In genomic region chr5:171123417-171123816, GRCh38 we compare ENCODE assay signal across 37 cellular contexts.
"Had no signal": no experiment of that assay in that cellular context is flagged by ENCODE, and none has a peak within 500 bp of the region (broad histone marks: within the 10 kb centered on the region; RNA-seq: fewer than 3 reads in every experiment).

No MANE protein-coding gene starts in this region.

- H3K27me3 ChIP-seq: ascending aorta, cardiac muscle cell had no signal

- H3K27ac Mint-ChIP-seq: activated B cell treated with CpG ODN at 0.5 μM for 24 hours; activated CD4-positive, alpha-beta memory T cell treated with anti-CD3 and anti-CD28 coated beads for 36 hours; activated CD4-positive, alpha-beta T cell treated with anti-CD3 and anti-CD28 coated beads, Interleukin-2, amount 10 ng/mL, durations not matched to agents 24 days and 14 days; activated CD8-positive, alpha-beta T cell treated with anti-CD3 and anti-CD28 coated beads for 36 hours; activated naive CD4-positive, alpha-beta T cell treated with anti-CD3 and anti-CD28 coated beads for 36 hours; activated naive CD8-positive, alpha-beta T cell; activated naive CD8-positive, alpha-beta T cell treated with anti-CD3 and anti-CD28 coated beads, Interleukin-2, amount 10 ng/mL, durations not matched to agents 7 days and 5 days; activated naive CD8-positive, alpha-beta T cell treated with anti-CD3 and anti-CD28 coated beads, Interleukin-2, amount 50 U/mL, for 24 hours; activated T-cell treated with anti-CD3 and anti-CD28 coated beads, Interleukin-2, amount 50 U/mL, for 72 hours; activated T-helper 1 cell treated with anti-CD3 and anti-CD28 coated beads, Interleukin-12 subunit alpha, Interleukin-12 subunit beta, Interleukin-2, Interleukin-4 antibody, amounts not matched to agents 30 ng/mL and 10 ng/mL and 1 ng/mL, durations not matched to agents 14 hours and 24 hours and 36 hours; activated T-helper 17 cell treated with anti-CD3 and anti-CD28 coated beads, Interleukin-2, amount 50 U/mL, for 72 hours; brain; T-helper 1 cell treated with Interleukin-12 subunit alpha and Interleukin-12 subunit beta and Interleukin-4 antibody, amounts not matched to agents 30 μg/mL and 1 μg/mL, for 36 hours; T-helper 2 cell treated with Interferon-gamma antibody and Interleukin-4, amounts not matched to agents 5 μg/mL and 100 μg/mL, for 36 hours had no signal

- H3K9me3 Mint-ChIP-seq: activated B cell treated with CpG ODN at 0.5 μM for 24 hours; activated CD4-positive, alpha-beta T cell treated with anti-CD3 and anti-CD28 coated beads, Interleukin-2, amount 10 ng/mL, durations not matched to agents 24 days and 14 days; activated naive CD8-positive, alpha-beta T cell treated with anti-CD3 and anti-CD28 coated beads, Interleukin-2, amount 10 ng/mL, durations not matched to agents 7 days and 5 days; activated T-helper 1 cell treated with anti-CD3 and anti-CD28 coated beads, Interleukin-12 subunit alpha, Interleukin-12 subunit beta, Interleukin-2, Interleukin-4 antibody, amounts not matched to agents 30 ng/mL and 10 ng/mL and 1 ng/mL, durations not matched to agents 14 hours and 24 hours and 36 hours; central memory CD8-positive, alpha-beta T cell; T-helper 1 cell treated with Interleukin-12 subunit alpha and Interleukin-12 subunit beta and Interleukin-4 antibody, amounts not matched to agents 30 μg/mL and 1 μg/mL, for 36 hours; T-helper 2 cell treated with Interferon-gamma antibody and Interleukin-4, amounts not matched to agents 5 μg/mL and 100 μg/mL, for 36 hours had no signal

- DNase-seq: activated B cell treated with CpG ODN at 0.5 μM for 24 hours; activated CD4-positive, alpha-beta memory T cell treated with anti-CD3 and anti-CD28 coated beads for 36 hours; activated CD4-positive, alpha-beta T cell treated with anti-CD3 and anti-CD28 coated beads for 4 hours; activated CD4-positive, alpha-beta T cell treated with anti-CD3 and anti-CD28 coated beads, Interleukin-2, amount 10 ng/mL, durations not matched to agents 24 days and 14 days; activated CD4-positive, alpha-beta T cell treated with anti-CD3 and anti-CD28 coated beads, Interleukin-2, amount 50 U/mL, for 1 hour; activated CD4-positive, alpha-beta T cell treated with anti-CD3 and anti-CD28 coated beads, Interleukin-2, amount 50 U/mL, for 4 hours; activated CD4-positive, CD25-positive, alpha-beta regulatory T cell treated with anti-CD3 and anti-CD28 coated beads, Interleukin-2, amount 50 U/mL, for 72 hours; activated CD8-positive, alpha-beta memory T cell treated with anti-CD3 and anti-CD28 coated beads, Interleukin-2, amount 50 U/mL, for 4 hours; activated CD8-positive, alpha-beta T cell treated with anti-CD3 and anti-CD28 coated beads for 36 hours; activated effector memory CD4-positive, alpha-beta T cell treated with anti-CD3 and anti-CD28 coated beads, Interleukin-2, amount 50 U/mL, for 16 hours; activated gamma-delta T cell treated with Interleukin-2 at 50 U/mL for 16 hours; activated naive CD4-positive, alpha-beta T cell; activated naive CD4-positive, alpha-beta T cell treated with anti-CD3 and anti-CD28 coated beads for 36 hours; activated naive CD4-positive, alpha-beta T cell treated with anti-CD3 and anti-CD28 coated beads, Interleukin-2, amount 50 U/mL, for 16 hours; activated naive CD8-positive, alpha-beta T cell treated with anti-CD3 and anti-CD28 coated beads, Interleukin-2, amount 10 ng/mL, durations not matched to agents 7 days and 5 days; activated naive CD8-positive, alpha-beta T cell treated with anti-CD3 and anti-CD28 coated beads, Interleukin-2, amount 50 U/mL, for 24 hours; activated T-cell treated with anti-CD3 and anti-CD28 coated beads for 4 hours; activated T-cell treated with anti-CD3 and anti-CD28 coated beads, Interleukin-2, amount 50 U/mL, for 1 hour; activated T-cell treated with anti-CD3 and anti-CD28 coated beads, Interleukin-2, amount 50 U/mL, for 4 hours; activated T-cell treated with anti-CD3 and anti-CD28 coated beads, Interleukin-2, amount 50 U/mL, for 72 hours; amygdala; anterior cingulate cortex; caudate nucleus; cerebellar nuclear complex; T-helper 2 cell; T-helper 9 cell had no signal

- H3K36me3 ChIP-seq: ascending aorta, cardiac muscle cell had no signal

- H3K9me3 ChIP-seq: ascending aorta had no signal

- H3K4me1 ChIP-seq: ascending aorta had no signal

- ATAC-seq: activated CD8-positive, alpha-beta T cell treated with anti-CD3 and anti-CD28 coated beads for 36 hours; activated naive CD8-positive, alpha-beta T cell treated with anti-CD3 and anti-CD28 coated beads, Interleukin-2, amount 50 U/mL, for 24 hours; activated T-cell treated with anti-CD3 and anti-CD28 coated beads, Interleukin-2, amount 50 U/mL, for 4 hours; activated T-cell treated with anti-CD3 and anti-CD28 coated beads, Interleukin-2, amount 50 U/mL, for 72 hours; activated T-helper 17 cell treated with anti-CD3 and anti-CD28 coated beads, Interleukin-2, amount 50 U/mL, for 72 hours had no signal

- FAIRE-seq: TTC549 had no signal

- H3K36me3 Mint-ChIP-seq: activated CD4-positive, alpha-beta memory T cell treated with anti-CD3 and anti-CD28 coated beads for 36 hours; activated naive CD8-positive, alpha-beta T cell; activated naive CD8-positive, alpha-beta T cell treated with anti-CD3 and anti-CD28 coated beads, Interleukin-2, amount 10 ng/mL, durations not matched to agents 7 days and 5 days had no signal

- H3K4me3 ChIP-seq: ascending aorta, cardiac muscle cell had no signal

- H3K27ac ChIP-seq: ascending aorta, cardiac muscle cell, VCaP had no signal
